In the genomic region with DNA sequence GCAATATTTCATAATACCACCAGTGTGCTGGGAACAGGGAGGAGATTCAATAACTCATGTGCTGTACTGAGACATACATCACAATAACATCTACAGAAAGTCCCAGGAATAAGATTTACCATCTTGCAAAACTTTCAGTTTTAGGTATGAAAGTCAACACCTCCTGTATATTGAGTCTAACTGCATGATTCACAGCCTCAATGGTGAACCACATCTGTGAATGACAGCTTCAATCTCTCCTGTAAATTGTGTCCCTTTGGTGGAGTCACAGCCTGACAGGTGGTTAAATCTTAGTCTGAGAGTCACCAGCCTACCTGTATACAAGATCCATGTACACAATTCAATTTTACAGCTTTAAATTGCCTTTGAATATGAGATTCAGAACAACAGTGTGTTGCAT, we compare ENCODE assay signal across 10 cellular contexts.
"Had no signal": no experiment of that assay in that cellular context is flagged by ENCODE, and none has a peak within 500 bp of the region (broad histone marks: within the 10 kb centered on the region; RNA-seq: fewer than 3 reads in every experiment).

No MANE protein-coding gene starts in this region.

- H3K27me3 ChIP-seq: cardiac muscle cell had no signal

- H3K27ac ChIP-seq: cardiac muscle cell, lower lobe of right lung, skin epidermis had no signal

- H3K27ac Mint-ChIP-seq: progenitor cell of endocrine pancreas had no signal

- H3K36me3 ChIP-seq: cardiac muscle cell, lower lobe of right lung had no signal

- H3K27me3 Mint-ChIP-seq: progenitor cell of endocrine pancreas had no signal

- H3K4me1 ChIP-seq: lower lobe of right lung had no signal

- H3K9me3 ChIP-seq: lower lobe of right lung had no signal

- H3K4me3 ChIP-seq: cardiac muscle cell, lower lobe of right lung, skin epidermis had no signal

- ATAC-seq: left colon, lower lobe of right lung, right cardiac atrium had no signal

- DNase-seq: activated CD8-positive, alpha-beta memory T cell treated with anti-CD3 and anti-CD28 coated beads, Interleukin-2, amount 50 U/mL, for 48 hours; activated effector memory CD4-positive, alpha-beta T cell treated with Interleukin-2 at 50 U/mL for 16 hours; left colon; lower lobe of right lung; right cardiac atrium; SW 1271; T-helper 9 cell had no signal
